ENCODE assay signal across 33 cellular contexts in the genomic region with DNA sequence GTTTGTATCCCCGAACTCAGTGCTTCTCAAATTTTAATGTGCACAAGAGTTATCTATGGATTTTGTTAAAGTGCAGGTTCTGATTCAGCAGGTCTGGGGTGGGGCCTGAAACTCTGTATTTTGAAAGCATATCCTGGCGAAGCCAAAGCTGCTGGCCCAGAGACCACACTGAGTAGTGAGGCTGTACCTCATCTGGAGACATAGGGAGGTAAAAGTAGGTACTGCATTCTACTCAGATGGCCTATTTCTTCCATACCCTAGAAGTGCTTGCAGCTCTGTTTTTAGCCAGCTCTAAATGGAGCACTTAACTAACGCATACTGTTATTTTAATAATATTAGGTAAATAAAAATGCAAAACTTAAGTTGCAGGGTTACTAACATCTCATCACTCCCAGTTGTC.
"Had no signal": no experiment of that assay in that cellular context is flagged by ENCODE, and none has a peak within 500 bp of the region (broad histone marks: within the 10 kb centered on the region; RNA-seq: fewer than 3 reads in every experiment).

No MANE protein-coding gene starts in this region.

- H3K27me3 ChIP-seq: ascending aorta, breast epithelium, foreskin keratinocyte, gastrocnemius medialis had no signal

- H3K36me3 Mint-ChIP-seq: activated naive CD4-positive, alpha-beta T cell treated with anti-CD3 and anti-CD28 coated beads, Interleukin-2, amount 10 ng/mL, durations not matched to agents 7 days and 5 days; activated naive CD4-positive, alpha-beta T cell treated with anti-CD3 and anti-CD28 coated beads, Interleukin-2, amount 50 U/mL, for 72 hours; activated naive CD8-positive, alpha-beta T cell treated with anti-CD3 and anti-CD28 coated beads, Interleukin-2, amount 10 ng/mL, durations not matched to agents 7 days and 5 days; brain had no signal

- H3K4me3 ChIP-seq: ascending aorta, breast epithelium, coronary artery, dorsolateral prefrontal cortex, esophagus muscularis mucosa, gastrocnemius medialis, heart left ventricle had no signal

- H3K9me3 Mint-ChIP-seq: activated CD4-positive, alpha-beta memory T cell treated with anti-CD3 and anti-CD28 coated beads, Interleukin-2, amount 10 ng/mL, durations not matched to agents 7 days and 5 days; activated CD4-positive, alpha-beta T cell treated with anti-CD3 and anti-CD28 coated beads, Interleukin-2, amount 10 ng/mL, durations not matched to agents 24 days and 14 days; activated naive CD4-positive, alpha-beta T cell treated with anti-CD3 and anti-CD28 coated beads, Interleukin-2, amount 10 ng/mL, durations not matched to agents 7 days and 5 days; activated naive CD4-positive, alpha-beta T cell treated with anti-CD3 and anti-CD28 coated beads, Interleukin-2, amount 50 U/mL, for 72 hours; activated naive CD8-positive, alpha-beta T cell treated with anti-CD3 and anti-CD28 coated beads, Interleukin-2, amount 10 ng/mL, durations not matched to agents 7 days and 5 days; activated T-cell treated with anti-CD3 and anti-CD28 coated beads, Interleukin-2, amount 50 U/mL, for 24 hours; activated T-cell treated with anti-CD3 and anti-CD28 coated beads, Interleukin-2, amount 50 U/mL, for 72 hours; central memory CD8-positive, alpha-beta T cell; dendritic cell treated with granulocyte-macrophage colony-stimulating factor and Interleukin-4, amounts not matched to agents 40 ng/mL and 50 ng/mL, for 4 days; T-helper 2 cell treated with Interferon-gamma antibody and Interleukin-4, amounts not matched to agents 5 μg/mL and 100 μg/mL, for 36 hours had no signal

- H3K27ac Mint-ChIP-seq: activated CD4-positive, alpha-beta memory T cell treated with anti-CD3 and anti-CD28 coated beads, Interleukin-2, amount 10 ng/mL, durations not matched to agents 7 days and 5 days; activated CD4-positive, alpha-beta T cell treated with anti-CD3 and anti-CD28 coated beads for 36 hours; activated CD4-positive, alpha-beta T cell treated with anti-CD3 and anti-CD28 coated beads, Interleukin-2, amount 10 ng/mL, durations not matched to agents 24 days and 14 days; activated naive CD4-positive, alpha-beta T cell treated with anti-CD3 and anti-CD28 coated beads, Interleukin-2, amount 10 ng/mL, durations not matched to agents 7 days and 5 days; activated naive CD4-positive, alpha-beta T cell treated with anti-CD3 and anti-CD28 coated beads, Interleukin-2, amount 50 U/mL, for 72 hours; activated naive CD8-positive, alpha-beta T cell treated with anti-CD3 and anti-CD28 coated beads, Interleukin-2, amount 10 ng/mL, durations not matched to agents 7 days and 5 days; activated T-cell treated with anti-CD3 and anti-CD28 coated beads, Interleukin-2, amount 50 U/mL, for 24 hours; activated T-cell treated with anti-CD3 and anti-CD28 coated beads, Interleukin-2, amount 50 U/mL, for 72 hours; brain; dendritic cell treated with granulocyte-macrophage colony-stimulating factor and Interleukin-4, amounts not matched to agents 40 ng/mL and 50 ng/mL, for 4 days; T-helper 2 cell treated with Interferon-gamma antibody and Interleukin-4, amounts not matched to agents 5 μg/mL and 100 μg/mL, for 36 hours had no signal

- H3K4me1 Mint-ChIP-seq: activated CD4-positive, alpha-beta memory T cell treated with anti-CD3 and anti-CD28 coated beads, Interleukin-2, amount 10 ng/mL, durations not matched to agents 7 days and 5 days; activated CD4-positive, alpha-beta T cell treated with anti-CD3 and anti-CD28 coated beads for 36 hours; activated CD4-positive, alpha-beta T cell treated with anti-CD3 and anti-CD28 coated beads, Interleukin-2, amount 10 ng/mL, durations not matched to agents 24 days and 14 days; activated naive CD4-positive, alpha-beta T cell treated with anti-CD3 and anti-CD28 coated beads, Interleukin-2, amount 10 ng/mL, durations not matched to agents 7 days and 5 days; activated naive CD8-positive, alpha-beta T cell treated with anti-CD3 and anti-CD28 coated beads, Interleukin-2, amount 10 ng/mL, durations not matched to agents 7 days and 5 days; central memory CD8-positive, alpha-beta T cell had no signal

- H3K9me3 ChIP-seq: ascending aorta, breast epithelium, esophagus muscularis mucosa, gastrocnemius medialis, heart left ventricle had no signal

- H3K4me1 ChIP-seq: breast epithelium, esophagus muscularis mucosa, gastrocnemius medialis, heart left ventricle had no signal

- ATAC-seq: activated CD4-positive, alpha-beta T cell treated with anti-CD3 and anti-CD28 coated beads for 36 hours; activated naive CD4-positive, alpha-beta T cell treated with anti-CD3 and anti-CD28 coated beads, Interleukin-2, amount 50 U/mL, for 72 hours; activated T-cell treated with anti-CD3 and anti-CD28 coated beads, Interleukin-2, amount 50 U/mL, for 72 hours; foreskin keratinocyte; gastrocnemius medialis; heart left ventricle had no signal

- H3K36me3 ChIP-seq: ascending aorta, breast epithelium, esophagus muscularis mucosa, gastrocnemius medialis, heart left ventricle, WERI-Rb-1 had no signal

- DNase-seq: activated CD4-positive, alpha-beta memory T cell treated with anti-CD3 and anti-CD28 coated beads, Interleukin-2, amount 10 ng/mL, durations not matched to agents 7 days and 5 days; activated CD4-positive, alpha-beta T cell treated with anti-CD3 and anti-CD28 coated beads for 36 hours; activated CD4-positive, alpha-beta T cell treated with anti-CD3 and anti-CD28 coated beads, Interleukin-2, amount 50 U/mL, for 4 hours; activated CD4-positive, CD25-positive, alpha-beta regulatory T cell; activated CD4-positive, CD25-positive, alpha-beta regulatory T cell treated with anti-CD3 and anti-CD28 coated beads, Interleukin-2, amount 50 U/mL, for 72 hours; activated CD8-positive, alpha-beta memory T cell treated with anti-CD3 and anti-CD28 coated beads, Interleukin-2, amount 50 U/mL, for 48 hours; activated gamma-delta T cell; activated naive CD4-positive, alpha-beta T cell; activated naive CD4-positive, alpha-beta T cell treated with anti-CD3 and anti-CD28 coated beads, Interleukin-2, amount 10 ng/mL, durations not matched to agents 7 days and 5 days; activated naive CD8-positive, alpha-beta T cell treated with anti-CD3 and anti-CD28 coated beads, Interleukin-2, amount 10 ng/mL, durations not matched to agents 7 days and 5 days; activated T-cell treated with anti-CD3 and anti-CD28 coated beads for 4 hours; activated T-cell treated with anti-CD3 and anti-CD28 coated beads, Interleukin-2, amount 50 U/mL, for 24 hours; activated T-cell treated with anti-CD3 and anti-CD28 coated beads, Interleukin-2, amount 50 U/mL, for 72 hours; dorsolateral prefrontal cortex; effector memory CD4-positive, alpha-beta T cell; erythroblast; foreskin keratinocyte; gastrocnemius medialis; glutamatergic neuron; heart left ventricle; hypothalamus; T1000; WERI-Rb-1 had no signal

- H3K4me3 Mint-ChIP-seq: activated CD4-positive, alpha-beta memory T cell treated with anti-CD3 and anti-CD28 coated beads, Interleukin-2, amount 10 ng/mL, durations not matched to agents 7 days and 5 days; activated CD4-positive, alpha-beta T cell treated with anti-CD3 and anti-CD28 coated beads for 36 hours; activated CD4-positive, alpha-beta T cell treated with anti-CD3 and anti-CD28 coated beads, Interleukin-2, amount 10 ng/mL, durations not matched to agents 24 days and 14 days; activated naive CD4-positive, alpha-beta T cell treated with anti-CD3 and anti-CD28 coated beads, Interleukin-2, amount 10 ng/mL, durations not matched to agents 7 days and 5 days; activated naive CD8-positive, alpha-beta T cell treated with anti-CD3 and anti-CD28 coated beads, Interleukin-2, amount 10 ng/mL, durations not matched to agents 7 days and 5 days; activated T-cell treated with anti-CD3 and anti-CD28 coated beads, Interleukin-2, amount 50 U/mL, for 24 hours; activated T-cell treated with anti-CD3 and anti-CD28 coated beads, Interleukin-2, amount 50 U/mL, for 72 hours; brain; central memory CD8-positive, alpha-beta T cell; dendritic cell treated with granulocyte-macrophage colony-stimulating factor and Interleukin-4, amounts not matched to agents 40 ng/mL and 50 ng/mL, for 4 days; T-helper 2 cell treated with Interferon-gamma antibody and Interleukin-4, amounts not matched to agents 5 μg/mL and 100 μg/mL, for 36 hours had no signal

- H3K27ac ChIP-seq: ascending aorta, breast epithelium, coronary artery, dorsolateral prefrontal cortex, esophagus muscularis mucosa, foreskin keratinocyte, gastrocnemius medialis, heart left ventricle, WERI-Rb-1 had no signal
